ENCODE assay signal across 9 cellular contexts in genomic region chr11:35663408-35663702, GRCh38. TPM values are rescaled to one million over a fixed set of nuclear protein-coding genes. Genes with fewer than 3 reads are reported as not detected.
DNase-seq lines count a peak whose midpoint lies in the region; ATAC-seq, FAIRE-seq and TF ChIP-seq lines count a peak whose summit lies in the region.
"Had no signal": no experiment of that assay in that cellular context is flagged by ENCODE, and none has a peak within 500 bp of the region (broad histone marks: within the 10 kb centered on the region; RNA-seq: fewer than 3 reads in every experiment).

No MANE protein-coding gene starts in this region.

- POLR2A ChIA-PET in A549 (lab: Yijun Ruan, JAX) = interaction anchor here (1.6 kb wide), 1 partner anchor 33 kb away, joined by 3 read pairs; no protein-coding TSS in a partner anchor

- peaks cover 36% of the 10 kb centered on the region for H3K27me3 ChIP-seq in HUES64 (ENCODE audit: insufficient read depth, low read length)
- H3K27me3 ChIP-seq in muscle layer of colon (ENCODE audit: control insufficient read depth in 1 of 2, insufficient read depth in 2 of 2, low read length in 2 of 2) = no peaks in the 10 kb centered on the region

- H3K4me1 ChIP-seq in A549 = peaks cover 11% of the 10 kb centered on the region; the same call in 1 of the 3 replicates
- H3K4me1 ChIP-seq in HUES64 (ENCODE audit: insufficient read depth, low read length) = no peaks in the 10 kb centered on the region
- peaks cover 20% of the 10 kb centered on the region for H3K4me1 ChIP-seq in muscle layer of colon (ENCODE audit: insufficient read depth, low read length)

- peak overlapping the region; percentile 95 to 96 for H3K27ac ChIP-seq in A549
- no peak overlapping the region for H3K27ac ChIP-seq in HUES64 (ENCODE audit: low read depth, low read length)
- H3K27ac ChIP-seq in muscle layer of colon (ENCODE audit: low read depth, low read length) = peak overlapping the region; percentile 71

- H3K36me3 ChIP-seq in HUES64 (ENCODE audit: insufficient read depth, low read length) = peaks cover 8% of the 10 kb centered on the region; the same call in 1 of the 2 replicates
- no peaks in the 10 kb centered on the region for H3K36me3 ChIP-seq in muscle layer of colon (ENCODE audit: insufficient read depth, low read length)

- 89% methylated on average over 10 of the region's 10 CpGs for WGBS in A549 (ENCODE audit: missing lambda C conversion rate)
- WGBS in HUES64 = 86% methylated on average over 10 of the region's 10 CpGs

- H3K4me3 ChIP-seq in A549 = peak overlapping the region; percentile 70
- H3K4me3 ChIP-seq in HUES64 (ENCODE audit: low read length) = peak overlapping the region; percentile 63
- H3K4me3 ChIP-seq in cardiac fibroblast (replicated peaks in 1 of 2; ENCODE audit: low read depth in 2 of 2, low read length in 2 of 2) = peak overlapping the region; percentile 57 to 73
- H3K4me3 ChIP-seq in muscle layer of colon (ENCODE audit: low read depth in 1 of 2, low read length in 2 of 2) = peak overlapping the region; percentile 79 to 91

- no peak for FAIRE-seq in A549 (lab: Jason Lieb, UNC)
- FAIRE-seq: islet of Langerhans had no signal

- TF ChIP-seq RAD21 in A549 (conservative IDR thresholded peaks at IDR 0.05 in 1 of 2, IDR thresholded peaks at IDR 0.05 in 1 of 2) = no peak

- H3K9me3 ChIP-seq in A549 (peaks cover 35% of the 10 kb centered on the region), HUES64 (ENCODE audit: insufficient read depth, low read depth, low read length) (peaks cover 33% of the 10 kb centered on the region), muscle layer of colon (ENCODE audit: low read length) (no peaks in the 10 kb centered on the region)

- TF ChIP-seq POLR2A in A549 (IDR thresholded peaks at IDR 0.05; ENCODE audit: low read length) = no peak

- TF ChIP-seq CTCF in A549 (IDR thresholded peaks at IDR 0.05) = no peak
- TF ChIP-seq CTCF in cardiac fibroblast (IDR thresholded peaks at IDR 0.05; ENCODE audit: low read depth, low read length) = no peak

- no peak for DNase-seq in A549 (ENCODE audit: low read depth in 1 of 2, low spot score in 1 of 2)
- DNase-seq in cardiac fibroblast (ENCODE audit: low read depth in 2 of 2) = no peak
- no peak for DNase-seq in AML-193 (lab: John Stamatoyannopoulos, UW)
- DNase-seq in NCI-H526 treated with DMSO at 0.1 percent for 48 hours (lab: John Stamatoyannopoulos, UW) = no peak
- no peak for DNase-seq in iPS-NIHi7 (ENCODE audit: extremely low spot score)

- CTCF ChIA-PET in A549 (lab: Yijun Ruan, JAX) = interaction anchor here (1.6 to 1.8 kb wide), 2 partner anchors 16 to 43 kb away, joined by 3 to 4 read pairs; no protein-coding TSS in a partner anchor

- ATAC-seq in A549 (no peak), HG02884 (IDR thresholded peaks at IDR 0.05; ENCODE audit: unreplicated experiment) (no peak)

- no peak for TF ChIP-seq EP300 in A549 (IDR thresholded peaks at IDR 0.05)

- peak overlapping the region; percentile 96 for H3K4me2 ChIP-seq in A549

- H3K9ac ChIP-seq in HUES64 (ENCODE audit: low read depth, low read length) (peak overlapping the region; percentile 78; the same call in 1 of the 2 replicates), muscle layer of colon (ENCODE audit: low read length) (no peak overlapping the region)

TF ChIP-seq in A549, 52 proteins besides CTCF, POLR2A, EP300 and RAD21:
- TF ChIP-seq RNF2 (IDR thresholded peaks at IDR 0.05; ENCODE audit: borderline replicate concordance, low read depth) = 0 out of 2 replicates have a peak, but pooled peaks have one; percentile 7
- TF ChIP-seq KDM1A (IDR thresholded peaks at IDR 0.05; ENCODE audit: low read depth) = peak; percentile 58; the same call in 1 of the 2 replicates
- TF ChIP-seq CHD4 (IDR thresholded peaks at IDR 0.05; ENCODE audit: borderline replicate concordance) = peak; percentile 72; the same call in 1 of the 2 replicates
- TF ChIP-seq, protein P1, sequence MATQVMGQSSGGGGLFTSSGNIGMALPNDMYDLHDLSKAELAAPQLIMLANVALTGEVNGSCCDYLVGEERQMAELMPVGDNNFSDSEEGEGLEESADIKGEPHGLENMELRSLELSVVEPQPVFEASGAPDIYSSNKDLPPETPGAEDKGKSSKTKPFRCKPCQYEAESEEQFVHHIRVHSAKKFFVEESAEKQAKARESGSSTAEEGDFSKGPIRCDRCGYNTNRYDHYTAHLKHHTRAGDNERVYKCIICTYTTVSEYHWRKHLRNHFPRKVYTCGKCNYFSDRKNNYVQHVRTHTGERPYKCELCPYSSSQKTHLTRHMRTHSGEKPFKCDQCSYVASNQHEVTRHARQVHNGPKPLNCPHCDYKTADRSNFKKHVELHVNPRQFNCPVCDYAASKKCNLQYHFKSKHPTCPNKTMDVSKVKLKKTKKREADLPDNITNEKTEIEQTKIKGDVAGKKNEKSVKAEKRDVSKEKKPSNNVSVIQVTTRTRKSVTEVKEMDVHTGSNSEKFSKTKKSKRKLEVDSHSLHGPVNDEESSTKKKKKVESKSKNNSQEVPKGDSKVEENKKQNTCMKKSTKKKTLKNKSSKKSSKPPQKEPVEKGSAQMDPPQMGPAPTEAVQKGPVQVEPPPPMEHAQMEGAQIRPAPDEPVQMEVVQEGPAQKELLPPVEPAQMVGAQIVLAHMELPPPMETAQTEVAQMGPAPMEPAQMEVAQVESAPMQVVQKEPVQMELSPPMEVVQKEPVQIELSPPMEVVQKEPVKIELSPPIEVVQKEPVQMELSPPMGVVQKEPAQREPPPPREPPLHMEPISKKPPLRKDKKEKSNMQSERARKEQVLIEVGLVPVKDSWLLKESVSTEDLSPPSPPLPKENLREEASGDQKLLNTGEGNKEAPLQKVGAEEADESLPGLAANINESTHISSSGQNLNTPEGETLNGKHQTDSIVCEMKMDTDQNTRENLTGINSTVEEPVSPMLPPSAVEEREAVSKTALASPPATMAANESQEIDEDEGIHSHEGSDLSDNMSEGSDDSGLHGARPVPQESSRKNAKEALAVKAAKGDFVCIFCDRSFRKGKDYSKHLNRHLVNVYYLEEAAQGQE (IDR thresholded peaks at IDR 0.05) = no peak

RNA-seq across cellular contexts. Expression of gene TRIM44, which starts 0.8 kb away (rescaled TPM):
- polyA plus RNA-seq in A549 (2011; rRNA removed) (70.4 and 102 TPM in 2 replicates), A549 (2017; fragmentation: RNase III; extraction: RNeasy Plus Mini Kit Qiagen cat#74134 plus additional on column Dnase treatment) (19.3 to 23.7 TPM (median 20.9 TPM) in 3 replicates)
- polyA plus RNA-seq in A549 (2012; cell fraction: cytosol; rRNA removed) = 20.3 and 20.4 TPM in 2 replicates
- polyA plus RNA-seq in A549 (2012; cell fraction: nucleus; rRNA removed) = 11.3 and 21.5 TPM in 2 replicates
- 91.7 and 113 TPM in 2 replicates for polyA minus RNA-seq in A549 (2011; rRNA and poly(A)+ RNA removed)
- 16.0 TPM for polyA plus RNA-seq in HUES64 (2013, experiment 1 of 2)
- polyA plus RNA-seq in HUES64 (2013, experiment 2 of 2) = 28.7 TPM

RNA-seq across cellular contexts. Expression of gene FJX1, which starts 45.1 kb away (rescaled TPM):
- 6.5 and 7.1 TPM in 2 replicates for polyA plus RNA-seq in A549 (2011; rRNA removed)
- polyA plus RNA-seq in A549 (2012; cell fraction: cytosol; rRNA removed) = 16.4 and 23.4 TPM in 2 replicates
- 23.7 and 31.3 TPM in 2 replicates for polyA plus RNA-seq in A549 (2012; cell fraction: nucleus; rRNA removed)
- polyA plus RNA-seq in A549 (2017; fragmentation: RNase III; extraction: RNeasy Plus Mini Kit Qiagen cat#74134 plus additional on column Dnase treatment) = 14.5 to 17.9 TPM (median 15.6 TPM) in 3 replicates
- polyA minus RNA-seq in A549 (2011; rRNA and poly(A)+ RNA removed) = 5.4 and 5.9 TPM in 2 replicates
- 11.3 TPM for polyA plus RNA-seq in HUES64 (2013, experiment 1 of 2)
- polyA plus RNA-seq in HUES64 (2013, experiment 2 of 2) = 12.2 TPM
